8 cellular contexts compared by ENCODE assay signal in the genomic region with DNA sequence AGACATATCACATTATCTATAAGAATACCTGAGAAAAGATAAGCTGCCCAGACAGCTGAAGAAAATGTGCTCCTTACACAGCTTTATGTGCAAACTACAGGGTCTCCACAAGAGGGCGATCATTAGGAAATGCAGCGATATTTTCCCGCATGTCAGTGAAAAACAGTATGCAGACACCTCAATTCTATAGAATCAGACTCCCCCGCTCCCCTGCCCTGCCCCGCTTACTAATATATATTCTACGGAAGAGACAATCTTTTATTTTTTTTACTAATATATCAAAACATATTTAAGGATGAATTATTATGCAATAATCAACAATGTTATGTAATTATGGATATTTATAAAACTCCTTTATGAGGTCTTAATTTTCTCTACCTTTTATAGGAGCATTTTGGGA.
DNase-seq lines count a peak whose midpoint lies in the region; ATAC-seq and TF ChIP-seq lines count a peak whose summit lies in the region.

No MANE protein-coding gene starts in this region.

- H4K91ac ChIP-seq in IMR-90 (ENCODE audit: insufficient read depth, low read depth, low read length), result no peak overlapping the region

- no peak overlapping the region for H2BK120ac ChIP-seq in IMR-90 (ENCODE audit: low read depth, low read length)

- no peak for TF ChIP-seq POLR2A in IMR-90 (IDR thresholded peaks at IDR 0.05; ENCODE audit: low read depth, low read length)

- no peaks in the 10 kb centered on the region for H3K36me3 ChIP-seq in IMR-90 (ENCODE audit: control insufficient read depth, insufficient read depth, low read length)

- peaks cover 5% of the 10 kb centered on the region for H3K9me1 ChIP-seq in IMR-90 (ENCODE audit: insufficient read depth, low read length)

- no peak overlapping the region for H3K18ac ChIP-seq in IMR-90 (ENCODE audit: low read depth, low read length)

- TF ChIP-seq CTCF in IMR-90 (conservative IDR thresholded peaks at IDR 0.05; ENCODE audit: low read depth, low read length) (peak; percentile 76), coronary artery (IDR thresholded peaks at IDR 0.05) (peak; percentile 53)

- H3K23ac ChIP-seq in IMR-90 (ENCODE audit: low read depth, low read length), result no peak overlapping the region

- H3K4ac ChIP-seq in IMR-90 (ENCODE audit: low read depth, low read length), result no peak overlapping the region

- H3K4me3 ChIP-seq in IMR-90 (ENCODE audit: insufficient read depth, low read depth, low read length), result no peak overlapping the region
- no peak overlapping the region for H3K4me3 ChIP-seq in coronary artery

- no peak overlapping the region for H4K8ac ChIP-seq in IMR-90 (ENCODE audit: low read depth in 2 of 2, low read length in 2 of 2)

- H2BK5ac ChIP-seq in IMR-90 (ENCODE audit: low read depth, low read length, poor library complexity, severe bottlenecking), result no peak overlapping the region

- intact Hi-C loops in IMR-90 (cut with micrococcal nuclease), result loop anchor here (1.0 to 5.0 kb wide), 4 partner anchors 161 to 411 kb away; no protein-coding TSS in a partner anchor

- H2BK20ac ChIP-seq in IMR-90 (ENCODE audit: low read depth, low read length), result no peak overlapping the region

- no peaks in the 10 kb centered on the region for H4K20me1 ChIP-seq in IMR-90 (ENCODE audit: insufficient read depth, low read length)

- H2BK15ac ChIP-seq in IMR-90 (ENCODE audit: low read depth, low read length), result no peak overlapping the region

- WGBS in IMR-90 (ENCODE audit: extremely low coverage in 2 of 2, insufficient read length in 1 of 2), 2 experiments, result 0% methylated on average over 1 of the region's 6 CpGs; no CpG with 5 or more reads in 1 of the 2 experiments

- no peak overlapping the region for H2AK9ac ChIP-seq in IMR-90 (replicated peaks; ENCODE audit: low read depth, low read length, poor library complexity)

- H4K5ac ChIP-seq in IMR-90 (ENCODE audit: low read depth, low read length), result no peak overlapping the region

- H3K27ac Mint-ChIP-seq in activated CD4-positive, alpha-beta T cell treated with anti-CD3 and anti-CD28 coated beads, Interleukin-2, amount 10 ng/mL, durations not matched to agents 7 days and 5 days, result no peak overlapping the region

- H3K14ac ChIP-seq in IMR-90 (replicated peaks; ENCODE audit: low read depth, low read length), result no peak overlapping the region

- no peak overlapping the region for H3K9ac ChIP-seq in IMR-90 (ENCODE audit: low read depth, low read length)

- POLR2A ChIA-PET in activated CD4-positive, alpha-beta T cell treated with anti-CD3 and anti-CD28 coated beads, Interleukin-2, amount 10 ng/mL, durations not matched to agents 7 days and 5 days (lab: Charles Lee), result no interaction called here
- POLR2A ChIA-PET in IMR-90 (lab: Charles Lee; ENCODE audit: unreplicated experiment), result no interaction called here

- no peak overlapping the region for H2AFZ ChIP-seq in IMR-90 (replicated peaks; ENCODE audit: low read length, poor library complexity)

- H3K56ac ChIP-seq in IMR-90 (ENCODE audit: extremely low read depth, insufficient read depth, low read length), result no peak overlapping the region

- H3K9me3 ChIP-seq in IMR-90 (ENCODE audit: control insufficient read depth, insufficient read depth, low read length), result no peaks in the 10 kb centered on the region

- no peaks in the 10 kb centered on the region for H3K9me3 Mint-ChIP-seq in activated CD4-positive, alpha-beta T cell treated with anti-CD3 and anti-CD28 coated beads, Interleukin-2, amount 10 ng/mL, durations not matched to agents 7 days and 5 days

- dilution Hi-C loops in IMR-90 (cut with HindIII; ENCODE audit: low sequenced_read_pairs, unreplicated experiment), result no loop called here

- no peak overlapping the region for H3K4me3 Mint-ChIP-seq in activated CD4-positive, alpha-beta T cell treated with anti-CD3 and anti-CD28 coated beads, Interleukin-2, amount 10 ng/mL, durations not matched to agents 7 days and 5 days

- H3K4me1 ChIP-seq in IMR-90 (ENCODE audit: control insufficient read depth, insufficient read depth, low read length), result peaks cover 3% of the 10 kb centered on the region; the same call in 1 of the 2 replicates

- TF ChIP-seq RAD21 in IMR-90 (IDR thresholded peaks at IDR 0.05; ENCODE audit: low read length), result peak; percentile 71

- no peaks in the 10 kb centered on the region for H3K79me1 ChIP-seq in IMR-90 (ENCODE audit: low read depth in 1 of 2, low read length in 2 of 2)

- no peak overlapping the region for H2AK5ac ChIP-seq in IMR-90 (ENCODE audit: low read depth, low read length)

- CTCF ChIA-PET in activated CD4-positive, alpha-beta T cell treated with anti-CD3 and anti-CD28 coated beads, Interleukin-2, amount 10 ng/mL, durations not matched to agents 7 days and 5 days (lab: Charles Lee), result no interaction called here
- CTCF ChIA-PET in IMR-90 (lab: Yijun Ruan, JAX), result interaction anchor here (0.5 to 1.9 kb wide), 20 partner anchors 11 to 428 kb away, joined by 3 to 21 read pairs (median 3); no protein-coding TSS in a partner anchor

- H3K27me3 Mint-ChIP-seq in activated CD4-positive, alpha-beta T cell treated with anti-CD3 and anti-CD28 coated beads, Interleukin-2, amount 10 ng/mL, durations not matched to agents 7 days and 5 days, result no peaks in the 10 kb centered on the region

- no peaks in the 10 kb centered on the region for H3K36me3 Mint-ChIP-seq in activated CD4-positive, alpha-beta T cell treated with anti-CD3 and anti-CD28 coated beads, Interleukin-2, amount 10 ng/mL, durations not matched to agents 7 days and 5 days (ENCODE audit: low read depth)

- no peaks in the 10 kb centered on the region for H3K4me1 Mint-ChIP-seq in activated CD4-positive, alpha-beta T cell treated with anti-CD3 and anti-CD28 coated beads, Interleukin-2, amount 10 ng/mL, durations not matched to agents 7 days and 5 days

- no peak overlapping the region for H3K4me2 ChIP-seq in IMR-90 (ENCODE audit: low read depth, low read length)

- H3K27ac ChIP-seq in IMR-90 (ENCODE audit: insufficient read depth, low read length), result no peak overlapping the region
- no peak overlapping the region for H3K27ac ChIP-seq in coronary artery

- in situ Hi-C loops in IMR-90 (cut with MboI; ENCODE audit: low sequenced_read_pairs), result no loop called here

- no peaks in the 10 kb centered on the region for H3K27me3 ChIP-seq in IMR-90 (ENCODE audit: control insufficient read depth, insufficient read depth, low read length)

- peak; percentile 92 for ATAC-seq in GM21717 (IDR thresholded peaks at IDR 0.05; ENCODE audit: unreplicated experiment)
- peak; percentile 63 for ATAC-seq in IMR-90 (ENCODE audit: low read depth)

- BruUV-seq in IMR-90 (replicated peaks; lab: Mats Ljungman, UMichigan), result no TSS peak

- peak; percentile 38 for DNase-seq in activated CD4-positive, alpha-beta T cell treated with anti-CD3 and anti-CD28 coated beads, Interleukin-2, amount 10 ng/mL, durations not matched to agents 7 days and 5 days
- no peak for DNase-seq in activated CD4-positive, alpha-beta T cell treated with anti-CD3 and anti-CD28 coated beads, Interleukin-2, amount 50 U/mL, for 4 hours
- peak; percentile 63 for DNase-seq in IMR-90
- DNase-seq in RKO (ENCODE audit: low spot score), result peak; percentile 71
- DNase-seq in coronary artery (ENCODE audit: low spot score), result no peak
- DNase-seq in medulla oblongata (ENCODE audit: extremely low spot score), result peak; percentile 66
- no peak for DNase-seq in GF-D8 (lab: John Stamatoyannopoulos, UW)

TF ChIP-seq in IMR-90, 13 proteins besides CTCF, POLR2A, EP300 and RAD21:
- TF ChIP-seq, protein P1, sequence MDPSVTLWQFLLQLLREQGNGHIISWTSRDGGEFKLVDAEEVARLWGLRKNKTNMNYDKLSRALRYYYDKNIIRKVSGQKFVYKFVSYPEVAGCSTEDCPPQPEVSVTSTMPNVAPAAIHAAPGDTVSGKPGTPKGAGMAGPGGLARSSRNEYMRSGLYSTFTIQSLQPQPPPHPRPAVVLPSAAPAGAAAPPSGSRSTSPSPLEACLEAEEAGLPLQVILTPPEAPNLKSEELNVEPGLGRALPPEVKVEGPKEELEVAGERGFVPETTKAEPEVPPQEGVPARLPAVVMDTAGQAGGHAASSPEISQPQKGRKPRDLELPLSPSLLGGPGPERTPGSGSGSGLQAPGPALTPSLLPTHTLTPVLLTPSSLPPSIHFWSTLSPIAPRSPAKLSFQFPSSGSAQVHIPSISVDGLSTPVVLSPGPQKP (IDR thresholded peaks at IDR 0.05; ENCODE audit: borderline replicate concordance, low read depth, low read length), result no peak
- TF ChIP-seq BHLHE40 (IDR thresholded peaks at IDR 0.05; ENCODE audit: low read depth, low read length) (no peak), MAZ (IDR thresholded peaks at IDR 0.05; ENCODE audit: borderline replicate concordance, low read depth, low read length) (no peak), MAFK (IDR thresholded peaks at IDR 0.05; ENCODE audit: low read depth, low read length) (no peak), NFE2L2 (IDR thresholded peaks at IDR 0.05; ENCODE audit: low read depth, low read length) (no peak), MXI1 (IDR thresholded peaks at IDR 0.05; ENCODE audit: borderline replicate concordance, low read depth, low read length) (no peak), SMC3 (IDR thresholded peaks at IDR 0.05; ENCODE audit: low read depth, low read length) (peak; percentile 71), CEBPB (IDR thresholded peaks at IDR 0.05; ENCODE audit: low read depth, low read length) (peak; percentile 5; the same call in 1 of the 2 replicates), RFX5 (IDR thresholded peaks at IDR 0.05; ENCODE audit: low read depth, low read length) (no peak), FOS (IDR thresholded peaks at IDR 0.05; ENCODE audit: low read depth, low read length) (no peak), RCOR1 (IDR thresholded peaks at IDR 0.05; ENCODE audit: insufficient replicate concordance, low read length) (no peak), CHD1 (IDR thresholded peaks at IDR 0.05; ENCODE audit: low read depth, low read length) (no peak)

Comparison
In these comparisons a context has a peak if more than half of its experiments do, and no peak if none do; other contexts are left out.
1. DNase-seq: peak in activated CD4-positive, alpha-beta T cell treated with anti-CD3 and anti-CD28 coated beads, Interleukin-2, amount 10 ng/mL, durations not matched to agents 7 days and 5 days (single experiment), IMR-90 (single experiment), RKO (single experiment) and medulla oblongata (single experiment); none in activated CD4-positive, alpha-beta T cell treated with anti-CD3 and anti-CD28 coated beads, Interleukin-2, amount 50 U/mL, for 4 hours (0 of 2), coronary artery (single experiment) and GF-D8 (single experiment).